ENCODE assay signal across 14 cellular contexts in genomic region chr5:55010149-55010548, GRCh38. TPM values are rescaled to one million over a fixed set of nuclear protein-coding genes. Genes with fewer than 3 reads are reported as not detected.
"Had no signal": no experiment of that assay in that cellular context is flagged by ENCODE, and none has a peak within 500 bp of the region (broad histone marks: within the 10 kb centered on the region; RNA-seq: fewer than 3 reads in every experiment).

No MANE protein-coding gene starts in this region.

RNA-seq across cellular contexts. Expression of gene GZMK, which starts 13.9 kb away (rescaled TPM):
- total RNA-seq: kidney epithelial cell, lung microvascular endothelial cell, mammary epithelial cell, mesothelial cell of epicardium, myocyte had no signal
- polyA plus RNA-seq: keratinocyte, mammary epithelial cell had no signal

RNA-seq across cellular contexts. Expression of gene ESM1, which starts 24.8 kb away (rescaled TPM):
- total RNA-seq: left colon, left lobe of liver, left ventricle myocardium superior, lower leg skin, mesenteric fat pad, mesothelial cell of epicardium, mononuclear cell, mucosa of descending colon, myocyte had no signal
- polyA plus RNA-seq: mammary epithelial cell; naive thymus-derived CD4-positive, alpha-beta T cell had no signal
